Comparison of ENCODE assay signal across 8 cellular contexts in genomic region chrX:150692837-150693781, GRCh38. TPM values are rescaled to one million over a fixed set of nuclear protein-coding genes. Genes with fewer than 3 reads are reported as not detected.
A peak's percentile ranks its signal among the peaks of the same experiment; 100 is the strongest.
DNase-seq lines count a peak whose midpoint lies in the region; TF ChIP-seq lines count a peak whose summit lies in the region.

MTMR1 (plus strand) TSS chrX:150693396; CDS start chrX:150693531, 135 bp downstream.

- peaks cover 71% of the 10 kb centered on the region for H3K4me1 Mint-ChIP-seq in activated CD4-positive, alpha-beta memory T cell treated with anti-CD3 and anti-CD28 coated beads for 36 hours (ENCODE audit: low read depth)

- POLR2A ChIA-PET in activated CD4-positive, alpha-beta memory T cell treated with anti-CD3 and anti-CD28 coated beads for 36 hours (lab: Charles Lee) = interaction anchor here (1.0 to 2.6 kb wide), 4 partner anchors 9 to 124 kb away, joined by 3 to 19 read pairs (median 6); no protein-coding TSS in a partner anchor

- intact Hi-C loops in activated CD4-positive, alpha-beta memory T cell treated with anti-CD3 and anti-CD28 coated beads for 36 hours (cut with micrococcal nuclease) = loop anchor here (5.0 to 10.0 kb wide), 3 partner anchors 182 to 758 kb away; partner anchors contain the start of genes EOLA2 and MAMLD1

- peak within 1 kb of the TSS; percentile 65 for H3K9ac ChIP-seq in endocrine pancreas (ENCODE audit: control insufficient read depth, insufficient read depth, low read length)

- CTCF ChIA-PET in activated CD4-positive, alpha-beta memory T cell treated with anti-CD3 and anti-CD28 coated beads for 36 hours (lab: Charles Lee) = interaction anchor here (0.6 to 2.4 kb wide), 4 partner anchors 10 to 22 kb away, joined by 3 to 18 read pairs (median 11); no protein-coding TSS in a partner anchor

- no peaks in the 10 kb centered on the region for H3K27me3 ChIP-seq in HAP-1 (ENCODE audit: low read depth)
- H3K27me3 ChIP-seq in endocrine pancreas (ENCODE audit: control insufficient read depth, insufficient read depth, low read length) = no peaks in the 10 kb centered on the region

- in situ Hi-C loops in HAP-1 (cut with MboI; ENCODE audit: low sequenced_read_pairs) = loop anchor here (25.0 kb wide), 1 partner anchor 731 kb away; no protein-coding TSS in a partner anchor

- DNase-seq in HAP-1 (ENCODE audit: low spot score in 2 of 2) (peak; percentile 28 to 68), NAMALWA (ENCODE audit: low spot score) (peak; percentile 56), mucosa of gallbladder (ENCODE audit: low spot score) (no peak), HPDE6-E6E7 (ENCODE audit: extremely low spot score) (no peak)
- peak; percentile 64 for DNase-seq in activated CD4-positive, alpha-beta memory T cell treated with anti-CD3 and anti-CD28 coated beads for 36 hours

- H3K4me3 ChIP-seq in GM12875 (ENCODE audit: low read depth, low read length) = peak within 1 kb of the TSS; percentile 57
- H3K4me3 ChIP-seq in HAP-1 = peak within 1 kb of the TSS; percentile 49
- peak within 1 kb of the TSS; percentile 62 for H3K4me3 ChIP-seq in endocrine pancreas (ENCODE audit: control insufficient read depth, insufficient read depth, low read length)

- H3K9me3 ChIP-seq in HAP-1 (no peaks in the 10 kb centered on the region), endocrine pancreas (ENCODE audit: control insufficient read depth, low read length) (no peaks in the 10 kb centered on the region)

- TF ChIP-seq CTCF in GM12875 (IDR thresholded peaks at IDR 0.05; ENCODE audit: borderline replicate concordance, insufficient read depth, low read depth, low read length) (no peak), subcutaneous adipose tissue (IDR thresholded peaks at IDR 0.05; ENCODE audit: low read depth) (no peak)

- no peaks in the 10 kb centered on the region; the same call in 1 of the 2 replicates for H3K36me3 ChIP-seq in HAP-1 (replicated peaks)
- no peaks in the 10 kb centered on the region for H3K36me3 ChIP-seq in endocrine pancreas (ENCODE audit: control insufficient read depth, insufficient read depth, low read length)

- H3K36me3 Mint-ChIP-seq in activated CD4-positive, alpha-beta memory T cell treated with anti-CD3 and anti-CD28 coated beads for 36 hours = peaks cover 13% of the 10 kb centered on the region

- no peaks in the 10 kb centered on the region for H3K9me3 Mint-ChIP-seq in activated CD4-positive, alpha-beta memory T cell treated with anti-CD3 and anti-CD28 coated beads for 36 hours

- H3K4me1 ChIP-seq in HAP-1 (no peaks in the 10 kb centered on the region; the same call in 1 of the 2 replicates), endocrine pancreas (ENCODE audit: control insufficient read depth, insufficient read depth, low read length) (no peaks in the 10 kb centered on the region)

- no peaks in the 10 kb centered on the region for H3K27me3 Mint-ChIP-seq in activated CD4-positive, alpha-beta memory T cell treated with anti-CD3 and anti-CD28 coated beads for 36 hours

- H3K27ac Mint-ChIP-seq in activated CD4-positive, alpha-beta memory T cell treated with anti-CD3 and anti-CD28 coated beads for 36 hours = peak within 1 kb of the TSS; percentile 98

- H3K4me3 Mint-ChIP-seq in activated CD4-positive, alpha-beta memory T cell treated with anti-CD3 and anti-CD28 coated beads for 36 hours = peak within 1 kb of the TSS; percentile 89

RNA-seq across cellular contexts. Expression of gene MTMR1, which starts in this region (rescaled TPM):
- 10 to 100 TPM; 43.2 to 44.4 TPM for total RNA-seq in activated CD4-positive, alpha-beta memory T cell treated with anti-CD3 and anti-CD28 coated beads for 36 hours
- total RNA-seq in mucosa of gallbladder (16.0 TPM), subcutaneous adipose tissue (10 to 100 TPM; 13.4 to 16.8 (median 15.0) TPM)

Comparison
In these comparisons a context has a peak if more than half of its experiments do, and no peak if none do; other contexts are left out.
1. DNase-seq: peak in HAP-1 (2 of 2), NAMALWA (single experiment) and activated CD4-positive, alpha-beta memory T cell treated with anti-CD3 and anti-CD28 coated beads for 36 hours (single experiment); none in mucosa of gallbladder (single experiment) and HPDE6-E6E7 (single experiment).
2. Peak in every context shown above with its lines, with median percentiles within 50 percentile points of each other: H3K4me3 ChIP-seq.